Comparison of ENCODE assay signal across 9 cellular contexts in genomic region chr7:20798694-20799121, GRCh38. TPM values are rescaled to one million over a fixed set of nuclear protein-coding genes. Genes with fewer than 3 reads are reported as not detected.
A peak's percentile ranks its signal among the peaks of the same experiment; 100 is the strongest.
DNase-seq lines count a peak whose midpoint lies in the region; ATAC-seq and TF ChIP-seq lines count a peak whose summit lies in the region.
"Had no signal": no experiment of that assay in that cellular context is flagged by ENCODE, and none has a peak within 500 bp of the region (broad histone marks: within the 10 kb centered on the region; RNA-seq: fewer than 3 reads in every experiment).

No MANE protein-coding gene starts in this region.

- H3K9me3 Mint-ChIP-seq in CD4-positive, CD25-positive, alpha-beta regulatory T cell: peaks cover 0 to 10% (median 0%) of the 10 kb centered on the region in 7 donors
- H3K9me3 Mint-ChIP-seq in activated T-helper 17 cell treated with anti-CD3 and anti-CD28 coated beads, Interleukin-2, amount 50 U/mL, for 72 hours: no peaks in the 10 kb centered on the region
- H3K9me3 Mint-ChIP-seq in naive B cell: peaks cover 0 to 13% (median 10%) of the 10 kb centered on the region in 7 donors

- H3K4me3 ChIP-seq in CD4-positive, CD25-positive, alpha-beta regulatory T cell (ENCODE audit: low read depth, low read length): no peak overlapping the region

- H3K27ac ChIP-seq in CD4-positive, CD25-positive, alpha-beta regulatory T cell (ENCODE audit: insufficient read depth, low read length, poor library complexity, severe bottlenecking): no peak overlapping the region

- POLR2A ChIA-PET in HEK293T (lab: Yijun Ruan, JAX): no interaction called here

- peaks cover 17% of the 10 kb centered on the region for H3K4me1 ChIP-seq in CD4-positive, CD25-positive, alpha-beta regulatory T cell (ENCODE audit: control insufficient read depth, insufficient read depth, low read length, poor library complexity, severe bottlenecking)

- H3K4me3 Mint-ChIP-seq in CD4-positive, CD25-positive, alpha-beta regulatory T cell: peak overlapping the region; percentile 68 to 89 (median 70)
- peak overlapping the region; percentile 53 for H3K4me3 Mint-ChIP-seq in activated T-helper 17 cell treated with anti-CD3 and anti-CD28 coated beads, Interleukin-2, amount 50 U/mL, for 72 hours
- H3K4me3 Mint-ChIP-seq in naive B cell: peak overlapping the region; percentile 80 to 88 (median 83)

- peaks cover 54% of the 10 kb centered on the region for H3K27me3 ChIP-seq in CD4-positive, CD25-positive, alpha-beta regulatory T cell (ENCODE audit: control insufficient read depth, insufficient read depth, low read length)

- no peak for ATAC-seq in CD4-positive, CD25-positive, alpha-beta regulatory T cell (ENCODE audit: low read depth in 2 of 2)
- ATAC-seq in activated T-helper 17 cell treated with anti-CD3 and anti-CD28 coated beads, Interleukin-2, amount 50 U/mL, for 72 hours (replicated peaks): no peak
- ATAC-seq in naive B cell (ENCODE audit: low read depth in 2 of 2) (no peak), HG03025 (IDR thresholded peaks at IDR 0.05; ENCODE audit: low FRiP score, unreplicated experiment) (no peak), HG02759 (IDR thresholded peaks at IDR 0.05; ENCODE audit: unreplicated experiment) (no peak)

- no peak overlapping the region for H3K27ac Mint-ChIP-seq in CD4-positive, CD25-positive, alpha-beta regulatory T cell
- no peak overlapping the region for H3K27ac Mint-ChIP-seq in activated T-helper 17 cell treated with anti-CD3 and anti-CD28 coated beads, Interleukin-2, amount 50 U/mL, for 72 hours
- peak overlapping the region in 3 of 6 donors; percentile 82 to 89 (median 83) for H3K27ac Mint-ChIP-seq in naive B cell

- no peak for DNase-seq in CD4-positive, CD25-positive, alpha-beta regulatory T cell
- DNase-seq in HEK293T (ENCODE audit: extremely low spot score) (peak; percentile 19), naive B cell (no peak), GM19238 (ENCODE audit: insufficient read length, low spot score) (no peak)
- no peak for DNase-seq in activated effector memory CD4-positive, alpha-beta T cell treated with Interleukin-2 at 50 U/mL for 16 hours

- peaks cover 68% of the 10 kb centered on the region for H3K27me3 Mint-ChIP-seq in CD4-positive, CD25-positive, alpha-beta regulatory T cell
- H3K27me3 Mint-ChIP-seq in activated T-helper 17 cell treated with anti-CD3 and anti-CD28 coated beads, Interleukin-2, amount 50 U/mL, for 72 hours: peaks cover 37% of the 10 kb centered on the region
- H3K27me3 Mint-ChIP-seq in naive B cell: peaks cover 35 to 54% (median 46%) of the 10 kb centered on the region in 3 donors

- H3K36me3 ChIP-seq in CD4-positive, CD25-positive, alpha-beta regulatory T cell (ENCODE audit: control insufficient read depth, insufficient read depth, low read length): no peaks in the 10 kb centered on the region

- peaks cover 10 to 11% of the 10 kb centered on the region in 2 experiments for H3K9me3 ChIP-seq in CD4-positive, CD25-positive, alpha-beta regulatory T cell (ENCODE audit: control insufficient read depth in 2 of 2, low read length in 2 of 2)

- peaks cover 8 to 21% (median 11%) of the 10 kb centered on the region in 4 donors for H3K4me1 Mint-ChIP-seq in CD4-positive, CD25-positive, alpha-beta regulatory T cell
- no peaks in the 10 kb centered on the region for H3K4me1 Mint-ChIP-seq in activated T-helper 17 cell treated with anti-CD3 and anti-CD28 coated beads, Interleukin-2, amount 50 U/mL, for 72 hours
- H3K4me1 Mint-ChIP-seq in naive B cell: peaks cover 12 to 22% (median 14%) of the 10 kb centered on the region in 3 donors

- H3K36me3 Mint-ChIP-seq in CD4-positive, CD25-positive, alpha-beta regulatory T cell: peaks cover 4% of the 10 kb centered on the region
- no peaks in the 10 kb centered on the region for H3K36me3 Mint-ChIP-seq in activated T-helper 17 cell treated with anti-CD3 and anti-CD28 coated beads, Interleukin-2, amount 50 U/mL, for 72 hours (ENCODE audit: low read depth)
- H3K36me3 Mint-ChIP-seq in naive B cell: peaks cover 0 to 5% of the 10 kb centered on the region in 2 donors

- CTCF ChIA-PET in HEK293T (lab: Yijun Ruan, JAX): no interaction called here

TF ChIP-seq in HEK293T, 16 proteins besides CTCF, POLR2A, EP300 and RAD21:
- TF ChIP-seq SUZ12 (IDR thresholded peaks at IDR 0.05) (no peak), FOXA1 (IDR thresholded peaks at IDR 0.05) (no peak), ZNF384 (IDR thresholded peaks at IDR 0.05) (no peak), PKNOX1 (IDR thresholded peaks at IDR 0.05) (no peak), LEF1 (IDR thresholded peaks at IDR 0.05; ENCODE audit: borderline replicate concordance) (no peak), TARDBP (IDR thresholded peaks at IDR 0.05) (no peak), L3MBTL2 (conservative IDR thresholded peaks at IDR 0.05) (no peak), SP1 (IDR thresholded peaks at IDR 0.05) (no peak), ARNT (IDR thresholded peaks at IDR 0.05) (no peak), CTBP1 (IDR thresholded peaks at IDR 0.05; ENCODE audit: borderline replicate concordance) (no peak), FOXM1 (IDR thresholded peaks at IDR 0.05; ENCODE audit: borderline replicate concordance) (no peak), NFRKB (IDR thresholded peaks at IDR 0.05) (no peak), ELF4 (IDR thresholded peaks at IDR 0.05) (no peak), FOXK2 (IDR thresholded peaks at IDR 0.05) (no peak)

RNA-seq across cellular contexts. Expression of gene SP8, which starts 12.0 kb away (rescaled TPM):
- not detected for total RNA-seq in CD4-positive, CD25-positive, alpha-beta regulatory T cell
- not detected for polyA plus RNA-seq in CD4-positive, CD25-positive, alpha-beta regulatory T cell
- not detected for total RNA-seq in activated T-helper 17 cell treated with anti-CD3 and anti-CD28 coated beads, Interleukin-2, amount 50 U/mL, for 72 hours
- polyA plus RNA-seq in naive B cell (ENCODE audit: low read depth in 6 of 6): not detected
- total RNA-seq: M059J had no signal
